In genomic region chr2:108219688-108220087, GRCh38 we compare ENCODE assay signal across 1 cellular context.
A peak's percentile ranks its signal among the peaks of the same experiment; 100 is the strongest.
TF ChIP-seq lines count a peak whose summit lies in the region.

No MANE protein-coding gene starts in this region.

TF ChIP-seq in HepG2, 621 proteins besides CTCF, POLR2A, EP300 and RAD21 (continued from another document):
- TF ChIP-seq ELF1 (CRISPR knock-in tag; IDR thresholded peaks at IDR 0.05) = peak; percentile 46; the same call in 1 of the 2 replicates
- peak; percentile 56; the same call in 1 of the 2 replicates for TF ChIP-seq TARDBP (CRISPR knock-in tag; IDR thresholded peaks at IDR 0.05)
- TF ChIP-seq ZNF761 (CRISPR knock-in tag; conservative IDR thresholded peaks at IDR 0.05) = 0 out of 2 replicates have a peak, but pooled peaks have one; percentile 46
- TF ChIP-seq ZBTB14 (CRISPR knock-in tag; IDR thresholded peaks at IDR 0.05) = no peak
- TF ChIP-seq PRDM15 (CRISPR knock-in tag; IDR thresholded peaks at IDR 0.05) = no peak
- peak; percentile 43; the same call in 1 of the 2 replicates for TF ChIP-seq ZMYM4 (CRISPR knock-in tag; IDR thresholded peaks at IDR 0.05)
- 0 out of 2 replicates have a peak, but pooled peaks have one; percentile 22 for TF ChIP-seq SMYD3 (CRISPR knock-in tag; IDR thresholded peaks at IDR 0.05)
- TF ChIP-seq ARID4A (CRISPR knock-in tag; IDR thresholded peaks at IDR 0.05; ENCODE audit: borderline replicate concordance) = no peak
- TF ChIP-seq BRD4 (CRISPR knock-in tag; IDR thresholded peaks at IDR 0.05) = no peak
- TF ChIP-seq ZFY (CRISPR knock-in tag; IDR thresholded peaks at IDR 0.05) = peak; percentile 40; the same call in 1 of the 2 replicates
- 0 out of 2 replicates have a peak, but pooled peaks have one; percentile 37 for TF ChIP-seq PAXIP1 (CRISPR knock-in tag; conservative IDR thresholded peaks at IDR 0.05)
- TF ChIP-seq MAX (IDR thresholded peaks at IDR 0.05) = peak; percentile 90
- peak; percentile 66 for TF ChIP-seq SALL1 (CRISPR knock-in tag; IDR thresholded peaks at IDR 0.05)
- TF ChIP-seq ASH2L (IDR thresholded peaks at IDR 0.05; ENCODE audit: insufficient read length, low read depth, low read length) = no peak
- no peak for TF ChIP-seq TOPORS (CRISPR knock-in tag; IDR thresholded peaks at IDR 0.05)
- no peak for TF ChIP-seq ZNF354B (CRISPR knock-in tag; IDR thresholded peaks at IDR 0.05)
- no peak for TF ChIP-seq ZNF281 (CRISPR knock-in tag; IDR thresholded peaks at IDR 0.05; ENCODE audit: borderline replicate concordance)
- no peak for TF ChIP-seq HNF4G (IDR thresholded peaks at IDR 0.05; ENCODE audit: borderline replicate concordance, low read depth, low read length)
- TF ChIP-seq HNF4G (CRISPR knock-in tag; IDR thresholded peaks at IDR 0.05; ENCODE audit: borderline replicate concordance, low read depth) = no peak
- TF ChIP-seq RXRB (CRISPR knock-in tag; IDR thresholded peaks at IDR 0.05; ENCODE audit: borderline replicate concordance) = no peak
- TF ChIP-seq ARID5B (CRISPR knock-in tag; IDR thresholded peaks at IDR 0.05) = 0 out of 2 replicates have a peak, but pooled peaks have one; percentile 23
- TF ChIP-seq PITX1 (CRISPR knock-in tag; IDR thresholded peaks at IDR 0.05) = 0 out of 2 replicates have a peak, but pooled peaks have one; percentile 36
- TF ChIP-seq ESRRA (CRISPR knock-in tag; IDR thresholded peaks at IDR 0.05; ENCODE audit: low read depth) = 0 out of 2 replicates have a peak, but pooled peaks have one; percentile 37
- no peak for TF ChIP-seq ZNF556 (CRISPR knock-in tag; IDR thresholded peaks at IDR 0.05; ENCODE audit: borderline replicate concordance)
- 0 out of 2 replicates have a peak, but pooled peaks have one; percentile 33 for TF ChIP-seq ZNF644 (CRISPR knock-in tag; IDR thresholded peaks at IDR 0.05; ENCODE audit: low read depth)
- no peak for TF ChIP-seq ZFP90 (CRISPR knock-in tag; IDR thresholded peaks at IDR 0.05; ENCODE audit: borderline replicate concordance)
- TF ChIP-seq ZNF775 (CRISPR knock-in tag; IDR thresholded peaks at IDR 0.05; ENCODE audit: borderline replicate concordance) = no peak
- peak; percentile 60; the same call in 1 of the 2 replicates for TF ChIP-seq HOMEZ (CRISPR knock-in tag; IDR thresholded peaks at IDR 0.05; ENCODE audit: low read depth)
- TF ChIP-seq KAT8 (CRISPR knock-in tag; IDR thresholded peaks at IDR 0.05) = 0 out of 2 replicates have a peak, but pooled peaks have one; percentile 19
